In genomic region chr22:31210830-31211503, GRCh38 we compare ENCODE assay signal across 9 cellular contexts. TPM values are rescaled to one million over a fixed set of nuclear protein-coding genes. Genes with fewer than 3 reads are reported as not detected.
DNase-seq lines count a peak whose midpoint lies in the region; ATAC-seq and TF ChIP-seq lines count a peak whose summit lies in the region.
"Had no signal": no experiment of that assay in that cellular context is flagged by ENCODE, and none has a peak within 500 bp of the region (broad histone marks: within the 10 kb centered on the region; RNA-seq: fewer than 3 reads in every experiment).

No MANE protein-coding gene starts in this region.

- H3K4me1 ChIP-seq in DOHH2 (ENCODE audit: control insufficient read depth, low read length), result peaks cover 25% of the 10 kb centered on the region
- H3K4me1 ChIP-seq in SJCRH30, result peaks cover 14% of the 10 kb centered on the region

- H3K4me3 ChIP-seq in DOHH2 (ENCODE audit: low read length), result peak overlapping the region; percentile 86
- no peak overlapping the region; the same call in 1 of the 2 replicates for H3K4me3 ChIP-seq in SJCRH30
- H3K4me3 ChIP-seq in brain microvascular endothelial cell (ENCODE audit: low read depth, low read length), result no peak overlapping the region

- peaks cover 20% of the 10 kb centered on the region for H3K36me3 ChIP-seq in DOHH2 (ENCODE audit: control insufficient read depth, low read length)
- 0 out of 2 replicates have a peak, but pooled peaks cover 3% of the 10 kb centered on the region for H3K36me3 ChIP-seq in SJCRH30
- H3K36me3 ChIP-seq in brain microvascular endothelial cell (replicated peaks), result no peaks in the 10 kb centered on the region

- H4K20me1 ChIP-seq in DOHH2 (ENCODE audit: control insufficient read depth, insufficient read depth, low read depth, low read length), result no peaks in the 10 kb centered on the region; the same call in 1 of the 2 replicates

- H3K27ac ChIP-seq in DOHH2 (ENCODE audit: low read depth, low read length) (peak overlapping the region; percentile 31; the same call in 1 of the 2 replicates), SJCRH30 (peak overlapping the region; percentile 91), epithelial cell of prostate (peak overlapping the region; percentile 45), brain microvascular endothelial cell (no peak overlapping the region)

- CTCF ChIA-PET in HEK293T (lab: Yijun Ruan, JAX), result interaction anchor here (0.6 to 3.1 kb wide), 10 partner anchors 9 to 578 kb away, joined by 3 to 19 read pairs (median 4); partner anchors contain the start of genes PLA2G3 and SELENOM

- H3K9me3 ChIP-seq in DOHH2 (ENCODE audit: control insufficient read depth, insufficient read depth, low read length) (no peaks in the 10 kb centered on the region), SJCRH30 (replicated peaks) (no peaks in the 10 kb centered on the region)

- H3K27me3 ChIP-seq in DOHH2 (ENCODE audit: control insufficient read depth, low read length), result no peaks in the 10 kb centered on the region
- H3K27me3 ChIP-seq in SJCRH30, result no peaks in the 10 kb centered on the region
- H3K27me3 ChIP-seq in brain microvascular endothelial cell (replicated peaks), result no peaks in the 10 kb centered on the region

- in situ Hi-C loops in brain microvascular endothelial cell (cut with HindIII; ENCODE audit: low pct_ligation_motif_present, low sequenced_read_pairs), result no loop called here

- H3K4me2 ChIP-seq in DOHH2 (ENCODE audit: low read length), result peak overlapping the region; percentile 86

- ATAC-seq in HG03565 (IDR thresholded peaks at IDR 0.05; ENCODE audit: unreplicated experiment), result no peak
- no peak for ATAC-seq in HG02798 (IDR thresholded peaks at IDR 0.05; ENCODE audit: poor library complexity, unreplicated experiment)

- peak; percentile 73 to 84 for DNase-seq in SJCRH30
- DNase-seq in epithelial cell of prostate (ENCODE audit: low read depth, low spot score), result no peak
- peak; percentile 39 for DNase-seq in retina
- DNase-seq in HEK293T (ENCODE audit: extremely low spot score), result no peak
- DNase-seq in brain microvascular endothelial cell, result no peak
- DNase-seq: mammary epithelial cell had no signal

- H3K79me2 ChIP-seq in DOHH2 (ENCODE audit: control insufficient read depth, low read length), result peaks cover 39% of the 10 kb centered on the region

- H3F3A ChIP-seq in DOHH2 (ENCODE audit: control insufficient read depth, insufficient read depth), result peaks cover 3% of the 10 kb centered on the region; the same call in 1 of the 2 replicates

- POLR2A ChIA-PET in HEK293T (lab: Yijun Ruan, JAX), result interaction anchor here (1.8 kb wide), 2 partner anchors 62 kb away, joined by 5 to 6 read pairs; no protein-coding TSS in a partner anchor

- H3K9me2 ChIP-seq in DOHH2 (replicated peaks; ENCODE audit: control insufficient read depth, low read length), result no peaks in the 10 kb centered on the region

- TF ChIP-seq CTCF in DOHH2 (IDR thresholded peaks at IDR 0.05; ENCODE audit: low read depth, low read length, poor library complexity, severe bottlenecking) (no peak), brain microvascular endothelial cell (IDR thresholded peaks at IDR 0.05; ENCODE audit: low read depth, low read length, missing control alignments) (no peak)

TF ChIP-seq in HEK293T, 16 proteins besides CTCF, POLR2A, EP300 and RAD21:
- TF ChIP-seq ELF4 (IDR thresholded peaks at IDR 0.05) (no peak), FOXK2 (IDR thresholded peaks at IDR 0.05) (no peak), BHLHE40 (IDR thresholded peaks at IDR 0.05; ENCODE audit: borderline replicate concordance) (no peak), SP1 (IDR thresholded peaks at IDR 0.05) (no peak), ZNF384 (IDR thresholded peaks at IDR 0.05) (no peak), HDGF (IDR thresholded peaks at IDR 0.05; ENCODE audit: borderline replicate concordance) (no peak), FOXM1 (IDR thresholded peaks at IDR 0.05; ENCODE audit: borderline replicate concordance) (no peak), ARNT (IDR thresholded peaks at IDR 0.05) (no peak), FOXA1 (IDR thresholded peaks at IDR 0.05) (no peak), SUZ12 (IDR thresholded peaks at IDR 0.05) (no peak)

RNA-seq across cellular contexts. Expression of gene LIMK2, which starts 1.1 kb away (rescaled TPM):
- total RNA-seq in SJCRH30 (2014; rRNA removed; shearing (Covaris generic)), result 20.8 and 28.5 TPM in 2 replicates

RNA-seq across cellular contexts. Expression of gene RNF185, which starts 51.0 kb away (rescaled TPM):
- 23.3 and 24.2 TPM in 2 replicates for total RNA-seq in SJCRH30 (2014; rRNA removed; shearing (Covaris generic))

Comparison
In these comparisons a context has a peak if more than half of its experiments do, and no peak if none do; other contexts are left out.
1. DNase-seq: peak in SJCRH30 (2 of 2) and retina (single experiment); none in epithelial cell of prostate (single experiment), HEK293T (single experiment) and brain microvascular endothelial cell (single experiment).